ENCODE assay signal across 27 cellular contexts in the genomic region with DNA sequence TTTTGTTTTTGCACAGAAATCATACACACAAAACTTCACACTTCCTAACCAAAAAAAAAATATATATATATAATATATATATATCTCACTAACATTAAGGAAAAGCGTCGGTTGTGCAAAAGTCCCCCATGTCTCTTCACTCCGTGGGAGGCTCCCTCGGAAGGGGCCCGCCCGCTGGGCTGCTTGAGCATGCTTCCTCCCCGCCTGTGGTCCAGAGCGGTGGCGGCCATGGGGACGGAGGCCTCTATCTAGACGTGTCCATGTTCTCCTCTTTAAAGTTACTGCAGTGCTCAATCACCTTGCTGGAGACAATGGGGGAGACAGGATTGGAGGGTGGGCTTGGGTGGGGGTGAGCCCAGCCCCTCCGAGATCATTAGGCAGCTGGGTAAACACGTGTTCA.
"Had no signal": no experiment of that assay in that cellular context is flagged by ENCODE, and none has a peak within 500 bp of the region (broad histone marks: within the 10 kb centered on the region; RNA-seq: fewer than 3 reads in every experiment).

No MANE protein-coding gene starts in this region.

- DNase-seq: nephron progenitor cell; nucleus accumbens; psoas muscle; right cardiac atrium; right lobe of liver; sigmoid colon; small intestine; stimulated activated CD4-positive, alpha-beta T cell treated with anti-CD3 and anti-CD28 coated beads, Interleukin-15, amount 100 ng/mL, for 24 hours; stimulated activated CD4-positive, alpha-beta T cell treated with anti-CD3 and anti-CD28 coated beads, Interleukin-2, amount 100 ng/mL, for 24 hours; stimulated activated CD4-positive, alpha-beta T cell treated with anti-CD3 and anti-CD28 coated beads, Interleukin-2, amount 100 ng/mL, for 48 hours; stimulated activated CD4-positive, alpha-beta T cell treated with anti-CD3 and anti-CD28 coated beads, Interleukin-4, amount 100 ng/mL, for 24 hours; stimulated activated naive B cell treated with anti-CD40 and anti-IgM and Interleukin-4, amounts not matched to agents 10 μg/mL and 1 μg/mL and 100 μg/mL, for 72 hours; stimulated activated naive CD4-positive, alpha-beta T cell treated with Interleukin-2 at 50 U/mL for 16 hours; stomach; thyroid gland; trophoblast cell; upper lobe of left lung had no signal

- H3K27ac Mint-ChIP-seq: natural killer cell treated with Interleukin-12 subunit alpha and Interleukin-12 subunit beta and Interleukin-15 and Interleukin-18, amount 100 ng/mL, for 72 hours; progenitor cell of endocrine pancreas; stimulated activated effector memory CD8-positive, alpha-beta T cell treated with anti-CD3 and anti-CD28 coated beads, Interleukin-12 subunit alpha, Interleukin-12 subunit beta, amount 100 ng/mL, for 72 hours; stimulated activated naive CD8-positive, alpha-beta T cell treated with anti-CD3 and anti-CD28 coated beads, Interleukin-15, Interleukin-2, amounts not matched to agents 100 ng/mL and 50 ng/mL, for 24 hours had no signal

- H3K4me3 Mint-ChIP-seq: natural killer cell treated with Interleukin-12 subunit alpha and Interleukin-12 subunit beta and Interleukin-15 and Interleukin-18, amount 100 ng/mL, for 72 hours; nephron progenitor cell; neural crest cell; stimulated activated effector memory CD8-positive, alpha-beta T cell treated with anti-CD3 and anti-CD28 coated beads, Interleukin-12 subunit alpha, Interleukin-12 subunit beta, amount 100 ng/mL, for 72 hours; stimulated activated naive B cell treated with anti-CD40 and anti-IgM and Interleukin-4, amounts not matched to agents 10 μg/mL and 1 μg/mL and 100 μg/mL, for 72 hours; stimulated activated naive CD8-positive, alpha-beta T cell treated with anti-CD3 and anti-CD28 coated beads, Interleukin-15, Interleukin-2, amounts not matched to agents 100 ng/mL and 50 ng/mL, for 24 hours had no signal

- H3K9me3 Mint-ChIP-seq: natural killer cell treated with Interleukin-12 subunit alpha and Interleukin-12 subunit beta and Interleukin-15 and Interleukin-18, amount 100 ng/mL, for 72 hours; nephron progenitor cell; neural crest cell; stimulated activated effector memory CD8-positive, alpha-beta T cell treated with anti-CD3 and anti-CD28 coated beads, Interleukin-12 subunit alpha, Interleukin-12 subunit beta, amount 100 ng/mL, for 72 hours; stimulated activated naive B cell treated with anti-CD40 and anti-IgM and Interleukin-4, amounts not matched to agents 10 μg/mL and 1 μg/mL and 100 μg/mL, for 72 hours; stimulated activated naive CD8-positive, alpha-beta T cell treated with anti-CD3 and anti-CD28 coated beads, Interleukin-15, Interleukin-2, amounts not matched to agents 100 ng/mL and 50 ng/mL, for 24 hours had no signal

- H3K27ac ChIP-seq: neutrophil, pancreas, psoas muscle, right lobe of liver, sigmoid colon, stomach, thoracic aorta, thyroid gland, tibial nerve, upper lobe of left lung, vagina had no signal

- H3K27me3 Mint-ChIP-seq: natural killer cell treated with Interleukin-12 subunit alpha and Interleukin-12 subunit beta and Interleukin-15 and Interleukin-18, amount 100 ng/mL, for 72 hours; progenitor cell of endocrine pancreas; stimulated activated naive B cell treated with anti-CD40 and anti-IgM and Interleukin-4, amounts not matched to agents 10 μg/mL and 1 μg/mL and 100 μg/mL, for 72 hours; stimulated activated naive CD8-positive, alpha-beta T cell treated with anti-CD3 and anti-CD28 coated beads, Interleukin-15, Interleukin-2, amounts not matched to agents 100 ng/mL and 50 ng/mL, for 24 hours had no signal

- H3K36me3 Mint-ChIP-seq: natural killer cell treated with Interleukin-12 subunit alpha and Interleukin-12 subunit beta and Interleukin-15 and Interleukin-18, amount 100 ng/mL, for 72 hours had no signal
